8 cellular contexts compared by ENCODE assay signal in the genomic region with DNA sequence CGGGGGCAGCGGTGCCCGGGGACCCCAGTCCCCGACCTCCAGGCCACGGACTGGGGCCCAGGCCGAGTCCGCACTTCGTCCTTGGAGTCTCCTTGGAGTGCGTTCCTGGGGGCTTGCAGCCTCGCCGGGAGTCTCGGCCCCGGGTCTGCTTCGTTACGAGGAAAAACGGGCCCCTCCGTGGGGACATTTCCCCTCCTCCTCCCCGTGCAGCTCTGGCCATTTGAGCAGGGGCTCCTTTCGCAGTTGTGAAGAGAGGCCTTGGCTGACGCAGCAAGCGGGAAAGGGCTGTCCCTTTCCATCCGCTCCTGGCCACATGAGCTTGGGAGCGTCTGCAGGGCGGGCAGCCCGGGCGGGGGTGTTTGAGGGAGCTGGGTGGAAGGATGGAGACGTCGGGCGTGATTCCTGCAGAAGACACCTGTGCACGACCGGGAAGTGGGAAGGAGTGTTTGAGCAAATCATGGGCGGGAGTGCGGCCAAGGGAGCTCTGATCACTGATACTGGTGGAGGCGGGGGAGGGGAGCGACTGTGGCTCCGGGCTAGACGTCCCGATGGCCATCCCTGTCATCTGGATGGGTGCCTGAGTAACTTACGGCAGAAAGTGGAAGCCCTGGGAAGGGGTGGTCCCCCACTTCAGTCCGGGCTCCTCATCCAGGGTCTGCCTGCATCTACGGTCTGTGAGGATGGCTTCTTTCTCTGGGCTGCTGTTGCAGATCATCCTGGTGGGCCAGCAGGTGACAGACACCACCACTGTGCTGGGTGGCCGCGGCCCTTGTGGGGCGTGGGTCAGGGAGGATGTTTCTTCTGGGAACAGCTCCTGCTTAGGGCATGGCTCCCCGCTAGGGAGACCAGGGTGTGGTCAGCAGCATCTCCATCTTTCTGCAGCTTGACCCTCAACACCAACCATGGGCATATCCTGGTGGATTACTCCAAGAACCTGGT. TPM values are rescaled to one million over a fixed set of nuclear protein-coding genes. Genes with fewer than 3 reads are reported as not detected.
DNase-seq lines count a peak whose midpoint lies in the region; ATAC-seq and TF ChIP-seq lines count a peak whose summit lies in the region.

No MANE protein-coding gene starts in this region.

- intact Hi-C loops in ascending aorta (cut with DNase I): no loop called here

- TF ChIP-seq CTCF in ascending aorta (IDR thresholded peaks at IDR 0.05): no peak
- TF ChIP-seq CTCF in right atrium auricular region (IDR thresholded peaks at IDR 0.05): no peak
- TF ChIP-seq CTCF in progenitor cell of endocrine pancreas (IDR thresholded peaks at IDR 0.05; ENCODE audit: unreplicated experiment): no peak

- peaks cover 18 to 35% of the 10 kb centered on the region in 2 donors for H3K36me3 ChIP-seq in ascending aorta
- H3K36me3 ChIP-seq in right atrium auricular region: peaks cover 42% of the 10 kb centered on the region

- peaks cover 3% of the 10 kb centered on the region for H3K27me3 Mint-ChIP-seq in progenitor cell of endocrine pancreas

- DNase-seq in C1 segment of cervical spinal cord (lab: John Stamatoyannopoulos, UW) (peak in 8 of 14 donors; percentile 5 to 55 (median 24)), NCI-H2227 treated with DMSO at 0.1 percent for 48 hours (lab: John Stamatoyannopoulos, UW) (peak; percentile 72), ascending aorta (ENCODE audit: low spot score in 2 of 2) (peak in 1 of 2 donors; percentile 73), right atrium auricular region (ENCODE audit: low spot score) (no peak), progenitor cell of endocrine pancreas (ENCODE audit: low spot score, unreplicated experiment) (no peak), GF-D8 (lab: John Stamatoyannopoulos, UW) (no peak), H4 (ENCODE audit: low spot score) (no peak)

- peaks cover 11% of the 10 kb centered on the region for H3K4me1 Mint-ChIP-seq in progenitor cell of endocrine pancreas (ENCODE audit: low read depth)

- no peaks in the 10 kb centered on the region for H3K27me3 ChIP-seq in ascending aorta
- no peaks in the 10 kb centered on the region for H3K27me3 ChIP-seq in right atrium auricular region

- H3K27ac ChIP-seq in ascending aorta: peak overlapping the region; percentile 62 to 82
- peak overlapping the region; percentile 83 to 84 for H3K27ac ChIP-seq in right atrium auricular region

- peak overlapping the region; percentile 30 for H3K27ac Mint-ChIP-seq in progenitor cell of endocrine pancreas

- H3K36me3 Mint-ChIP-seq in progenitor cell of endocrine pancreas (ENCODE audit: insufficient read depth): peaks cover 5% of the 10 kb centered on the region

- ATAC-seq in GM21529 (IDR thresholded peaks at IDR 0.05; ENCODE audit: unreplicated experiment): peak; percentile 11

- H3K4me3 ChIP-seq in ascending aorta: peak overlapping the region; percentile 95 to 97
- peak overlapping the region; percentile 75 to 89 for H3K4me3 ChIP-seq in right atrium auricular region

- H3K9me3 Mint-ChIP-seq in progenitor cell of endocrine pancreas (ENCODE audit: low read depth): no peaks in the 10 kb centered on the region

- H3K4me1 ChIP-seq in ascending aorta: peaks cover 8 to 14% of the 10 kb centered on the region in 2 donors
- peaks cover 0 to 47% of the 10 kb centered on the region in 2 donors for H3K4me1 ChIP-seq in right atrium auricular region

- no peaks in the 10 kb centered on the region for H3K9me3 ChIP-seq in ascending aorta
- no peaks in the 10 kb centered on the region for H3K9me3 ChIP-seq in right atrium auricular region

- peak overlapping the region; percentile 94 for H3K4me3 Mint-ChIP-seq in progenitor cell of endocrine pancreas (ENCODE audit: low read depth)

RNA-seq across cellular contexts. Expression of a gene that starts 0.7 kb away (rescaled TPM):
- total RNA-seq in ascending aorta (337 TPM), right atrium auricular region (100 to 1,000 TPM; 340 to 413 TPM), progenitor cell of endocrine pancreas (147 and 150 TPM in 2 replicates)
- 387 and 418 TPM in 2 replicates for total RNA-seq in H4 (2014; rRNA removed; shearing (Covaris generic))

RNA-seq across cellular contexts. Expression of a gene that starts 38.5 kb away (rescaled TPM):
- 30.0 TPM for total RNA-seq in ascending aorta
- 10 to 100 TPM in 1 of 2 donors, 1 to 10 TPM in 1; 9.5 to 14.0 TPM for total RNA-seq in right atrium auricular region
- 18.1 and 20.1 TPM in 2 replicates for total RNA-seq in progenitor cell of endocrine pancreas
- 54.2 and 62.6 TPM in 2 replicates for total RNA-seq in H4 (2014; rRNA removed; shearing (Covaris generic))

Comparison
In these comparisons a context has a peak if more than half of its experiments do, and no peak if none do; other contexts are left out.
1. DNase-seq: peak in C1 segment of cervical spinal cord (8 of 14) and NCI-H2227 treated with DMSO at 0.1 percent for 48 hours (single experiment); none in right atrium auricular region (single experiment), progenitor cell of endocrine pancreas (single experiment), GF-D8 (single experiment) and H4 (single experiment).